In the genomic region with DNA sequence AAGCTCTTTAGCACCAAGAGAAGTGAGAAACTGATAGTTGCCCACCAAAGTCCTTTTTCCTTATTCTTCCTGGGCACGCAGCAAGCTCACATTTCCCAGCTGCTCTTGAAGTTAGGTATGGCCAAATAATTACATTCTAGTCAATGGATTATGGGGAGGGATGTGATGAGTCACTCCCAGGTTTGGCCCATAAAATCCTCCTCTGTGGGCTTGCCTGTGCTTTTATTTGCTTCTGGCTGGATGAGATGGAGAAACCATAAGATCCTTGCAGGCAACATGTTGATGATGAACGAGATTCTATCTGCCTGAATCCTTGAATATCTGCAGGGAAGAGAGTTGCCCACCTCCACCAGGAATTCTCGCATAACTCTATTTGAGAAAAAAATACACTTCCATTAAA, we compare ENCODE assay signal across 33 cellular contexts.
"Had no signal": no experiment of that assay in that cellular context is flagged by ENCODE, and none has a peak within 500 bp of the region (broad histone marks: within the 10 kb centered on the region; RNA-seq: fewer than 3 reads in every experiment).

No MANE protein-coding gene starts in this region.

- H3K4me1 ChIP-seq: ascending aorta, SJSA1 had no signal

- H3K9me3 ChIP-seq: ascending aorta, SJSA1 had no signal

- H3K36me3 ChIP-seq: ascending aorta, cardiac muscle cell, SJSA1, WERI-Rb-1 had no signal

- ATAC-seq: activated CD8-positive, alpha-beta T cell treated with anti-CD3 and anti-CD28 coated beads, Interleukin-2, amount 10 ng/mL, durations not matched to agents 7 days and 5 days; Panc1; SK-N-SH treated with all-trans-retinoic acid at 6 μM for 48 hours had no signal

- H3K27ac ChIP-seq: ascending aorta, cardiac muscle cell, SJSA1, WERI-Rb-1 had no signal

- H3K4me3 ChIP-seq: ascending aorta, cardiac muscle cell, SJSA1 had no signal

- DNase-seq: activated CD4-positive, alpha-beta T cell treated with anti-CD3 and anti-CD28 coated beads, Interleukin-2, amount 10 ng/mL, durations not matched to agents 7 days and 5 days; activated CD4-positive, alpha-beta T cell treated with anti-CD3 and anti-CD28 coated beads, Interleukin-2, amount 50 U/mL, for 48 hours; activated CD4-positive, CD25-positive, alpha-beta regulatory T cell; activated CD8-positive, alpha-beta T cell treated with anti-CD3 and anti-CD28 coated beads, Interleukin-2, amount 10 ng/mL, durations not matched to agents 7 days and 5 days; activated gamma-delta T cell; activated naive CD4-positive, alpha-beta T cell treated with Interleukin-2 at 50 U/mL for 16 hours; activated naive CD8-positive, alpha-beta T cell treated with anti-CD3 and anti-CD28 coated beads, Interleukin-2, amount 10 ng/mL, durations not matched to agents 7 days and 5 days; activated T-cell treated with anti-CD3 and anti-CD28 coated beads, Interleukin-2, amount 50 U/mL, for 24 hours; amygdala; Kasumi-1; KG1; NCI-H1092 treated with DMSO at 0.1 percent for 48 hours; NCI-H1417; NCI-H146; NCI-H187; NCI-H2029 treated with DMSO at 0.1 percent for 48 hours; NCI-H2107; NCI-H2171 treated with DMSO at 0.1 percent for 48 hours; NCI-H2227 treated with DMSO at 0.1 percent for 48 hours; NCI-H446; NCI-H510A treated with DMSO at 0.1 percent for 48 hours; NCI-H526 treated with DMSO at 0.1 percent for 48 hours; RPMI8226; SHP77 treated with DMSO at 0.1 percent for 48 hours; T-helper 1 cell; T-helper 2 cell; T-helper 9 cell; WERI-Rb-1 had no signal
